In genomic region chr20:20023395-20023794, GRCh38 we compare ENCODE assay signal across 1 cellular context.
TF ChIP-seq lines count a peak whose summit lies in the region.

No MANE protein-coding gene starts in this region.

TF ChIP-seq in HepG2, 621 proteins besides CTCF, POLR2A, EP300 and RAD21:
- TF ChIP-seq ZNF350 (CRISPR knock-in tag; IDR thresholded peaks at IDR 0.05; ENCODE audit: borderline replicate concordance, low read depth) (no peak), ZNF12 (CRISPR knock-in tag; IDR thresholded peaks at IDR 0.05) (peak; percentile 78)
